In genomic region chr6:129672345-129672691, GRCh38 we compare ENCODE assay signal across 8 cellular contexts. TPM values are rescaled to one million over a fixed set of nuclear protein-coding genes. Genes with fewer than 3 reads are reported as not detected.
DNase-seq lines count a peak whose midpoint lies in the region; ATAC-seq and TF ChIP-seq lines count a peak whose summit lies in the region.

No MANE protein-coding gene starts in this region.

- H3K27ac Mint-ChIP-seq in T-helper 17 cell: peak overlapping the region; percentile 96

- H3F3A ChIP-seq in DOHH2 (ENCODE audit: control insufficient read depth, insufficient read depth): no peaks in the 10 kb centered on the region

- peaks cover 20% of the 10 kb centered on the region for H3K4me1 Mint-ChIP-seq in T-helper 17 cell

- DNase-seq in T-helper 17 cell (no peak), NCI-H748 (lab: John Stamatoyannopoulos, UW; ENCODE audit: unreplicated experiment) (no peak), UCSD-AML1 (lab: John Stamatoyannopoulos, UW; ENCODE audit: unreplicated experiment) (no peak), NCI-H1092 treated with DMSO at 0.1 percent for 48 hours (lab: John Stamatoyannopoulos, UW) (no peak), GDM1 (lab: John Stamatoyannopoulos, UW) (no peak)

- no peaks in the 10 kb centered on the region for H3K79me2 ChIP-seq in DOHH2 (ENCODE audit: control insufficient read depth, low read length)

- peaks cover 5% of the 10 kb centered on the region for H3K27me3 Mint-ChIP-seq in T-helper 17 cell

- peaks cover 3% of the 10 kb centered on the region for H3K36me3 Mint-ChIP-seq in T-helper 17 cell (ENCODE audit: low read depth)

- H3K36me3 ChIP-seq in DOHH2 (ENCODE audit: control insufficient read depth, low read length) (no peaks in the 10 kb centered on the region), liver (ENCODE audit: control insufficient read depth in 4 of 4, insufficient read depth in 3 of 4, low read depth in 1 of 4, low read length in 3 of 4) (no peaks in the 10 kb centered on the region)

- TF ChIP-seq RAD21 in liver (IDR thresholded peaks at IDR 0.05): no peak

- H3K9me3 ChIP-seq in DOHH2 (ENCODE audit: control insufficient read depth, insufficient read depth, low read length) (no peaks in the 10 kb centered on the region), T-helper 17 cell (ENCODE audit: control insufficient read depth, low read length, poor library complexity, severe bottlenecking) (no peaks in the 10 kb centered on the region), liver (ENCODE audit: control insufficient read depth in 4 of 4, low read length in 3 of 4) (no peaks in the 10 kb centered on the region)

- TF ChIP-seq CTCF in DOHH2 (IDR thresholded peaks at IDR 0.05; ENCODE audit: low read depth, low read length, poor library complexity, severe bottlenecking): no peak
- TF ChIP-seq CTCF in liver (IDR thresholded peaks at IDR 0.05; ENCODE audit: low read depth, low read length, missing input control): no peak

- H3K4me1 ChIP-seq in DOHH2 (ENCODE audit: control insufficient read depth, low read length) (peaks cover 14% of the 10 kb centered on the region), liver (ENCODE audit: control insufficient read depth in 4 of 4, insufficient read depth in 4 of 4, low read length in 3 of 4) (no peaks in the 10 kb centered on the region)

- WGBS in liver: 87% methylated on average over 2 of the region's 2 CpGs

- H3K27me3 ChIP-seq in DOHH2 (ENCODE audit: control insufficient read depth, low read length) (no peaks in the 10 kb centered on the region), liver (ENCODE audit: control insufficient read depth in 4 of 4, insufficient read depth in 4 of 4, low read length in 3 of 4) (no peaks in the 10 kb centered on the region)

- no peaks in the 10 kb centered on the region for H3K9me2 ChIP-seq in DOHH2 (replicated peaks; ENCODE audit: control insufficient read depth, low read length)

- ATAC-seq in HG02642 (IDR thresholded peaks at IDR 0.05; ENCODE audit: poor library complexity, unreplicated experiment) (peak; percentile 30), T-helper 17 cell (peak; percentile 53)

- H3K4me3 Mint-ChIP-seq in T-helper 17 cell: peak overlapping the region; percentile 93

- no peaks in the 10 kb centered on the region for H4K20me1 ChIP-seq in DOHH2 (ENCODE audit: control insufficient read depth, insufficient read depth, low read depth, low read length)

- peak overlapping the region; percentile 29 for H3K4me2 ChIP-seq in DOHH2 (ENCODE audit: low read length)

- H3K9ac ChIP-seq in liver (ENCODE audit: low read depth in 1 of 2, low read length in 2 of 2): no peak overlapping the region

- H3K4me3 ChIP-seq in DOHH2 (ENCODE audit: low read length): no peak overlapping the region
- no peak overlapping the region for H3K4me3 ChIP-seq in liver (ENCODE audit: low read depth in 1 of 3, low read length in 3 of 3)

- H3K27ac ChIP-seq in DOHH2 (ENCODE audit: low read depth, low read length) (no peak overlapping the region), liver (ENCODE audit: low read depth in 1 of 2, low read length in 2 of 2) (peak overlapping the region; percentile 16 to 28)

TF ChIP-seq in liver, 16 proteins besides CTCF, POLR2A, EP300 and RAD21:
- TF ChIP-seq REST (IDR thresholded peaks at IDR 0.05) (no peak), GABPA (IDR thresholded peaks at IDR 0.05 in 1 of 2, conservative IDR thresholded peaks at IDR 0.05 in 1 of 2) (no peak), ATF3 (IDR thresholded peaks at IDR 0.05) (no peak), EGR1 (IDR thresholded peaks at IDR 0.05; ENCODE audit: low read depth in 2 of 2) (no peak), MAX (IDR thresholded peaks at IDR 0.05) (no peak), FOXA2 (IDR thresholded peaks at IDR 0.05) (no peak), FOXA1 (IDR thresholded peaks at IDR 0.05) (no peak), HNF4A (conservative IDR thresholded peaks at IDR 0.05) (no peak), TAF1 (conservative IDR thresholded peaks at IDR 0.05) (no peak), HNF4G (IDR thresholded peaks at IDR 0.05) (no peak), NR2F2 (IDR thresholded peaks at IDR 0.05) (no peak), ZBTB33 (IDR thresholded peaks at IDR 0.05) (no peak)

RNA-seq across cellular contexts. Expression of gene ARHGAP18, which starts 37.7 kb away (rescaled TPM):
- total RNA-seq in T-helper 17 cell (10 to 100 TPM in 1 of 2 donors, 1 to 10 TPM in 1; 3.7 to 26.7 TPM), liver (1 to 10 TPM; 3.1 to 8.0 TPM)
- 1 to 10 TPM; 1.6 to 2.9 TPM for polyA plus RNA-seq in liver
